ENCODE assay signal across 10 cellular contexts in the genomic region with DNA sequence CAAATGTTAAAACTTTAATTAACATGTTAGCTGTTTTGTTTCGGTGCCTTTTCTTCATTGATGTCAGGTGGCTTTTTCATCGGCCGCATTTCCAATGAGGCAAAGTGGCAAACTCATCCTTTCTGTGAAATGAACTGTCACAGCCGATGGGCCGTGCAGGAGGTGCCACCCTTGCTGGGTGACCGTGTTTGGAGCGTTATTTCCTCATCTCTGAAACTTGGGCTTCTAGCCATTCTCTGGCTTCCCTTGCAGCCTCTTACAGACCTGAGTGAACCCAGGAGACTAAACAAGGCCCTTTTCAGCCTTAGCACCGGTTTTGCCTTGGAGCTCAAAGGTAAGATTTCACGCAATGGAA. TPM values are rescaled to one million over a fixed set of nuclear protein-coding genes. Genes with fewer than 3 reads are reported as not detected.
DNase-seq lines count a peak whose midpoint lies in the region; ATAC-seq and TF ChIP-seq lines count a peak whose summit lies in the region.
"Had no signal": no experiment of that assay in that cellular context is flagged by ENCODE, and none has a peak within 500 bp of the region (broad histone marks: within the 10 kb centered on the region; RNA-seq: fewer than 3 reads in every experiment).

No MANE protein-coding gene starts in this region.

- TF ChIP-seq EP300 in SK-N-SH (IDR thresholded peaks at IDR 0.05; ENCODE audit: borderline replicate concordance in 1 of 2, low read depth in 1 of 2, low read length in 1 of 2) = no peak

- no peaks in the 10 kb centered on the region for H3K36me3 ChIP-seq in SK-N-SH (replicated peaks in 1 of 2; ENCODE audit: control insufficient read depth in 1 of 2, insufficient read depth in 2 of 2, low read length in 1 of 2)

- no peaks in the 10 kb centered on the region for H3K27me3 ChIP-seq in SK-N-SH (ENCODE audit: insufficient read depth)

- intact Hi-C loops in activated B cell treated with CpG ODN at 0.5 μM for 24 hours (cut with micrococcal nuclease) = no loop called here

- H3F3A ChIP-seq in SK-N-SH (replicated peaks; ENCODE audit: insufficient read depth) = no peaks in the 10 kb centered on the region

- 72% methylated on average over 9 of the region's 9 CpGs for WGBS in SK-N-SH (ENCODE audit: low lambda C conversion rate)

- H3K36me3 Mint-ChIP-seq in activated B cell treated with CpG ODN at 0.5 μM for 24 hours (ENCODE audit: low read depth) (no peaks in the 10 kb centered on the region), immature natural killer cell (no peaks in the 10 kb centered on the region)
- no peaks in the 10 kb centered on the region for H3K36me3 Mint-ChIP-seq in stimulated activated memory B cell treated with anti-CD40 and anti-IgM and Interleukin-4, amounts not matched to agents 10 μg/mL and 1 μg/mL and 100 μg/mL, for 72 hours

- no peak for TF ChIP-seq CTCF in SK-N-SH (IDR thresholded peaks at IDR 0.05)
- no peak for TF ChIP-seq CTCF in activated B cell treated with CpG ODN at 0.5 μM for 24 hours (IDR thresholded peaks at IDR 0.05)

- H3K4me1 Mint-ChIP-seq in activated B cell treated with CpG ODN at 0.5 μM for 24 hours (peaks cover 6% of the 10 kb centered on the region), immature natural killer cell (peaks cover 8 to 10% of the 10 kb centered on the region in 2 donors)
- H3K4me1 Mint-ChIP-seq in stimulated activated memory B cell treated with anti-CD40 and anti-IgM and Interleukin-4, amounts not matched to agents 10 μg/mL and 1 μg/mL and 100 μg/mL, for 72 hours = no peaks in the 10 kb centered on the region

- ATAC-seq in SK-N-SH treated with all-trans-retinoic acid at 6 μM for 48 hours (no peak), activated B cell treated with CpG ODN at 0.5 μM for 24 hours (ENCODE audit: low read depth) (no peak), HG03039 (IDR thresholded peaks at IDR 0.05; ENCODE audit: unreplicated experiment) (no peak)
- ATAC-seq in stimulated activated memory B cell treated with anti-CD40 and anti-IgM and Interleukin-4, amounts not matched to agents 10 μg/mL and 1 μg/mL and 100 μg/mL, for 72 hours = no peak

- no peak overlapping the region for H3K27ac Mint-ChIP-seq in activated B cell treated with CpG ODN at 0.5 μM for 24 hours
- no peak overlapping the region for H3K27ac Mint-ChIP-seq in immature natural killer cell
- no peak overlapping the region for H3K27ac Mint-ChIP-seq in stimulated activated memory B cell treated with anti-CD40 and anti-IgM and Interleukin-4, amounts not matched to agents 10 μg/mL and 1 μg/mL and 100 μg/mL, for 72 hours

- no peaks in the 10 kb centered on the region for H3K9me2 ChIP-seq in SK-N-SH

- DNase-seq in SK-N-SH (no peak), activated B cell treated with CpG ODN at 0.5 μM for 24 hours (no peak), immature natural killer cell (no peak), NCI-H446 (lab: John Stamatoyannopoulos, UW) (no peak), mesenteric fat pad (ENCODE audit: low spot score) (no peak)

- no peaks in the 10 kb centered on the region for H3K27me3 Mint-ChIP-seq in activated B cell treated with CpG ODN at 0.5 μM for 24 hours
- H3K27me3 Mint-ChIP-seq in immature natural killer cell (ENCODE audit: low read depth in 3 of 3) = peaks cover 0 to 9% (median 0%) of the 10 kb centered on the region in 3 donors
- H3K27me3 Mint-ChIP-seq in stimulated activated memory B cell treated with anti-CD40 and anti-IgM and Interleukin-4, amounts not matched to agents 10 μg/mL and 1 μg/mL and 100 μg/mL, for 72 hours = peaks cover 27% of the 10 kb centered on the region

- no peaks in the 10 kb centered on the region; a peak in 1 of 4 replicates for H3K4me1 ChIP-seq in SK-N-SH (ENCODE audit: control insufficient read depth in 1 of 2, insufficient read depth in 2 of 2, low read depth in 1 of 2, low read length in 1 of 2)

- H3K4me3 ChIP-seq in SK-N-SH (ENCODE audit: low read depth in 2 of 2, low read length in 1 of 2) = 0 out of 4 replicates have a peak overlapping the region, but pooled peaks of 1 of the 2 experiments have one; percentile 31

- H3K27ac ChIP-seq in SK-N-SH (ENCODE audit: low read depth in 2 of 2, low read length in 1 of 2) = no peak overlapping the region

- H3K4me2 ChIP-seq in SK-N-SH = peak overlapping the region; percentile 35; the same call in 1 of the 2 replicates

- TF ChIP-seq RAD21 in SK-N-SH (IDR thresholded peaks at IDR 0.05; ENCODE audit: low read length) = no peak

- POLR2A ChIA-PET in SK-N-SH (lab: Yijun Ruan, JAX) (interaction anchor here (0.7 to 1.4 kb wide), 3 partner anchors 22 to 163 kb away, joined by 3 to 9 read pairs (median 4); partner anchors contain the start of gene NDRG4), activated B cell treated with CpG ODN at 0.5 μM for 24 hours (lab: Charles Lee) (interaction anchor here (1.0 kb wide), 1 partner anchor 151 kb away, joined by 3 read pairs; no protein-coding TSS in a partner anchor)

- H3K9me3 Mint-ChIP-seq in activated B cell treated with CpG ODN at 0.5 μM for 24 hours = no peaks in the 10 kb centered on the region
- peaks cover 0 to 2% (median 0%) of the 10 kb centered on the region in 6 donors for H3K9me3 Mint-ChIP-seq in immature natural killer cell
- H3K9me3 Mint-ChIP-seq in stimulated activated memory B cell treated with anti-CD40 and anti-IgM and Interleukin-4, amounts not matched to agents 10 μg/mL and 1 μg/mL and 100 μg/mL, for 72 hours = no peaks in the 10 kb centered on the region

- no peak overlapping the region for H3K9ac ChIP-seq in SK-N-SH

- H3K4me3 Mint-ChIP-seq in activated B cell treated with CpG ODN at 0.5 μM for 24 hours (peak overlapping the region; percentile 60), immature natural killer cell (peak overlapping the region in 4 of 5 donors; percentile 19 to 77 (median 58))
- H3K4me3 Mint-ChIP-seq in stimulated activated memory B cell treated with anti-CD40 and anti-IgM and Interleukin-4, amounts not matched to agents 10 μg/mL and 1 μg/mL and 100 μg/mL, for 72 hours = peak overlapping the region; percentile 31

- no peaks in the 10 kb centered on the region for H4K20me1 ChIP-seq in SK-N-SH (ENCODE audit: insufficient read depth)

- CTCF ChIA-PET in SK-N-SH (lab: Yijun Ruan, JAX) = interaction anchor here (0.6 to 21.6 kb wide), 75 partner anchors 8 to 447 kb away, joined by 3 to 542 read pairs (median 4); partner anchors contain the start of genes GINS3 and NDRG4
- CTCF ChIA-PET in activated B cell treated with CpG ODN at 0.5 μM for 24 hours (lab: Charles Lee) = interaction anchor here (1.0 to 7.6 kb wide), 15 partner anchors 9 to 419 kb away, joined by 3 to 156 read pairs (median 4); partner anchors contain the start of gene GINS3

- H3K9me3 ChIP-seq in SK-N-SH = no peaks in the 10 kb centered on the region

- H3K79me2 ChIP-seq in SK-N-SH (ENCODE audit: insufficient read depth) = no peaks in the 10 kb centered on the region

- H2AFZ ChIP-seq in SK-N-SH (ENCODE audit: low read depth) = peak overlapping the region; percentile 72

TF ChIP-seq in SK-N-SH, 30 proteins besides CTCF, POLR2A, EP300 and RAD21:
- TF ChIP-seq YY1 (IDR thresholded peaks at IDR 0.05; ENCODE audit: low read depth) (no peak), MXI1 (IDR thresholded peaks at IDR 0.05; ENCODE audit: low read depth, low read length) (0 out of 2 replicates have a peak, but pooled peaks have one; percentile 1)
- TF ChIP-seq, protein P1, sequence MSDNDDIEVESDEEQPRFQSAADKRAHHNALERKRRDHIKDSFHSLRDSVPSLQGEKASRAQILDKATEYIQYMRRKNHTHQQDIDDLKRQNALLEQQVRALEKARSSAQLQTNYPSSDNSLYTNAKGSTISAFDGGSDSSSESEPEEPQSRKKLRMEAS (IDR thresholded peaks at IDR 0.05; ENCODE audit: low read depth) = no peak

TF ChIP-seq in SK-N-SH treated with all-trans-retinoic acid at 6 μM for 48 hours, 23 proteins besides CTCF, POLR2A, EP300 and RAD21:
- TF ChIP-seq ZNF70 (CRISPR knock-in tag; IDR thresholded peaks at IDR 0.05) (no peak), GLIS3 (CRISPR knock-in tag; IDR thresholded peaks at IDR 0.05) (no peak), RARB (CRISPR knock-in tag; IDR thresholded peaks at IDR 0.05) (no peak)

RNA-seq across cellular contexts. Expression of gene PRSS54, which starts 42.2 kb away (rescaled TPM):
- not detected in 2 replicates for polyA plus RNA-seq in SK-N-SH (2012; rRNA removed)
- polyA plus RNA-seq in SK-N-SH (2012; cell fraction: cytosol; rRNA removed) = not detected in 2 replicates
- polyA plus RNA-seq in SK-N-SH (2012; cell fraction: nucleus; rRNA removed) = not detected in 2 replicates
- not detected in 2 replicates for total RNA-seq in activated B cell treated with CpG ODN at 0.5 μM for 24 hours
- not detected for polyA plus RNA-seq in immature natural killer cell
- not detected for total RNA-seq in mesenteric fat pad
- total RNA-seq: dermis microvascular lymphatic vessel endothelial cell, lung microvascular endothelial cell had no signal

RNA-seq across cellular contexts. Expression of gene GINS3, which starts 55.2 kb away (rescaled TPM):
- 8.7 and 9.8 TPM in 2 replicates for polyA plus RNA-seq in SK-N-SH (2012; rRNA removed)
- 7.6 and 8.8 TPM in 2 replicates for polyA plus RNA-seq in SK-N-SH (2012; cell fraction: cytosol; rRNA removed)
- 4.6 and 6.2 TPM in 2 replicates for polyA plus RNA-seq in SK-N-SH (2012; cell fraction: nucleus; rRNA removed)
- 5.3 and 6.9 TPM in 2 replicates for total RNA-seq in activated B cell treated with CpG ODN at 0.5 μM for 24 hours
- 1 to 10 TPM in 2 of 3 donors, not detected in 1; 2.5 to 4.2 TPM for polyA plus RNA-seq in immature natural killer cell
- 1.8 TPM for total RNA-seq in mesenteric fat pad
